In the genomic region with DNA sequence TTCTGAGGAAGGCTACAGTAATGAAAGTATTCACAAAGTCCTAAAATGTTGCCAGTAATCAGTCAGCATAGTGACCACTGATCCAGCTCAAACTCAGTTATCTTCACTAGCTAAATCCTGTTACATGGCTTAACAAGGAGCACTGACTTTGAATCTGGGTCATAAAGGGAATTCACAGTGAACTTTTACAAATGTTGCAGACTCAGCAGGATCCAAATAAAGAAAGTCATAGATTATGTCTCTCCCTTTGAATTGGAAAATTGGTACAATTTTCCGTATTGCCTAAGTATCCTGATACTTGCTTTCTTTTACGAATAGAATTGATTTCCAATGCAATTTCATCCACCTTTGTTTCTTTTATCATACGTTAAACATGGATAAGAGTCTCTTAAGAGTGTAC, we compare ENCODE assay signal across 19 cellular contexts.
DNase-seq lines count a peak whose midpoint lies in the region; ATAC-seq, FAIRE-seq and TF ChIP-seq lines count a peak whose summit lies in the region.
"Had no signal": no experiment of that assay in that cellular context is flagged by ENCODE, and none has a peak within 500 bp of the region (broad histone marks: within the 10 kb centered on the region; RNA-seq: fewer than 3 reads in every experiment).

No MANE protein-coding gene starts in this region.

- in situ Hi-C loops in HepG2 (cut with HindIII; ENCODE audit: extremely low pct_ligation_motif_present, low pct_unique_long_range_greater_than_20kb) = no loop called here

- H3K9me3 ChIP-seq in HepG2 (ENCODE audit: low read length) = peaks cover 90% of the 10 kb centered on the region
- no peaks in the 10 kb centered on the region for H3K9me3 ChIP-seq in right lobe of liver
- H3K9me3 ChIP-seq in endodermal cell (ENCODE audit: control insufficient read depth, low read length) = peaks cover 60% of the 10 kb centered on the region
- H3K9me3 ChIP-seq in Peyer's patch = no peaks in the 10 kb centered on the region

- H3K27ac ChIP-seq in HepG2 (ENCODE audit: extremely low read length, insufficient read depth, low read length) (no peak overlapping the region), right lobe of liver (no peak overlapping the region), endodermal cell (ENCODE audit: low read depth, low read length) (no peak overlapping the region), Peyer's patch (no peak overlapping the region)

- POLR2A ChIA-PET in HepG2 (lab: Yijun Ruan, JAX) = no interaction called here

- H3K27me3 ChIP-seq in HepG2 (ENCODE audit: control insufficient read depth in 1 of 2, insufficient read depth in 2 of 2, low read length in 2 of 2) = no peaks in the 10 kb centered on the region
- H3K27me3 ChIP-seq in right lobe of liver = no peaks in the 10 kb centered on the region
- H3K27me3 ChIP-seq in endodermal cell (ENCODE audit: control insufficient read depth, insufficient read depth, low read length, poor library complexity, severe bottlenecking) = no peaks in the 10 kb centered on the region
- no peaks in the 10 kb centered on the region for H3K27me3 ChIP-seq in Peyer's patch

- peaks cover 21% of the 10 kb centered on the region for H3K4me1 Mint-ChIP-seq in endodermal cell
- H3K4me1 Mint-ChIP-seq: CD4-positive, alpha-beta memory T cell; GM23338; H9 had no signal

- H3K36me3 ChIP-seq in HepG2 (replicated peaks in 1 of 2; ENCODE audit: control insufficient read depth in 1 of 2, insufficient read depth in 2 of 2, low read length in 2 of 2) = no peaks in the 10 kb centered on the region
- H3K36me3 ChIP-seq in right lobe of liver = no peaks in the 10 kb centered on the region
- H3K36me3 ChIP-seq in endodermal cell (ENCODE audit: control insufficient read depth, insufficient read depth, low read length) = no peaks in the 10 kb centered on the region
- no peaks in the 10 kb centered on the region for H3K36me3 ChIP-seq in Peyer's patch

- DNase-seq in HepG2 (ENCODE audit: low spot score) = no peak
- no peak for DNase-seq in right lobe of liver
- peak; percentile 50 for DNase-seq in NCI-H82 treated with DMSO at 0.1 percent for 48 hours (lab: John Stamatoyannopoulos, UW; ENCODE audit: unreplicated experiment)
- DNase-seq in endodermal cell = no peak
- no peak for DNase-seq in Peyer's patch
- DNase-seq: 8988T; C1 segment of cervical spinal cord; Calu3; CD4-positive, alpha-beta memory T cell; COR-L47; DMS79 treated with DMSO at 0.1 percent for 48 hours; GF-D8; H9 had no signal

- no peak for TF ChIP-seq EP300 in HepG2 (IDR thresholded peaks at IDR 0.05; ENCODE audit: low read depth in 2 of 2, low read length in 2 of 2)
- TF ChIP-seq EP300 in HepG2 (CRISPR knock-in tag; IDR thresholded peaks at IDR 0.05; ENCODE audit: borderline replicate concordance) = no peak

- H3K4me1 ChIP-seq in HepG2 (ENCODE audit: insufficient read depth, low read length) = no peaks in the 10 kb centered on the region
- no peaks in the 10 kb centered on the region for H3K4me1 ChIP-seq in right lobe of liver
- H3K4me1 ChIP-seq in endodermal cell (ENCODE audit: control insufficient read depth, insufficient read depth, low read length) = no peaks in the 10 kb centered on the region
- H3K4me1 ChIP-seq in Peyer's patch = no peaks in the 10 kb centered on the region

- H3K9ac ChIP-seq in HepG2 (ENCODE audit: insufficient read depth, low read depth, low read length) (no peak overlapping the region), endodermal cell (ENCODE audit: extremely low read depth, low read length, poor library complexity, severe bottlenecking) (no peak overlapping the region)

- WGBS in HepG2 (ENCODE audit: low lambda C conversion rate) = 23% methylated on average over 3 of the region's 3 CpGs
- WGBS in right lobe of liver (ENCODE audit: insufficient coverage, low coverage, low lambda C conversion rate, missing lambda C conversion rate) = 60% methylated on average over 3 of the region's 3 CpGs
- 74% methylated on average over 2 to 3 of the region's 3 CpGs for WGBS in endodermal cell (ENCODE audit: insufficient coverage in 1 of 2, insufficient read length in 1 of 2), 2 experiments

- H3K4me3 ChIP-seq in HepG2 (replicated peaks in 1 of 3; ENCODE audit: insufficient read depth in 1 of 3, low read depth in 2 of 3, low read length in 3 of 3) (no peak overlapping the region), right lobe of liver (no peak overlapping the region), endodermal cell (ENCODE audit: low read length) (peak overlapping the region; percentile 12), Peyer's patch (no peak overlapping the region)
- H3K4me3 ChIP-seq: GM23338 had no signal

- no peak for ATAC-seq in HepG2
- ATAC-seq in right lobe of liver = no peak
- no peak for ATAC-seq in GM18867 (IDR thresholded peaks at IDR 0.05; ENCODE audit: unreplicated experiment)
- ATAC-seq: GM23338, HCT116 had no signal

- BruUV-seq in HepG2 (replicated peaks; lab: Mats Ljungman, UMichigan) = no TSS peak

- CTCF ChIA-PET in HepG2 (lab: Yijun Ruan, JAX; ENCODE audit: low intra/inter-chr PET ratio, low total read pairs) = no interaction called here

- H2AFZ ChIP-seq in HepG2 (ENCODE audit: low read length) = no peak overlapping the region
- H2AFZ ChIP-seq: GM23338 had no signal

- H4K20me1 ChIP-seq in HepG2 (ENCODE audit: insufficient read depth, low read length) = no peaks in the 10 kb centered on the region

- no peak for TF ChIP-seq RAD21 in HepG2 (CRISPR knock-in tag; IDR thresholded peaks at IDR 0.05)

- peaks cover 3% of the 10 kb centered on the region for H3K27me3 Mint-ChIP-seq in endodermal cell (ENCODE audit: insufficient read depth)
- H3K27me3 Mint-ChIP-seq: CD4-positive, alpha-beta memory T cell had no signal

- no peaks in the 10 kb centered on the region for H3K36me3 Mint-ChIP-seq in endodermal cell (ENCODE audit: low read depth)
- H3K36me3 Mint-ChIP-seq: CD4-positive, alpha-beta memory T cell had no signal

- H3K4me2 ChIP-seq in HepG2 (ENCODE audit: low read depth, low read length) = no peak overlapping the region
- H3K4me2 ChIP-seq: GM23338 had no signal

- no peak for TF ChIP-seq POLR2A in HepG2 (IDR thresholded peaks at IDR 0.05; ENCODE audit: insufficient read depth in 1 of 2, low read depth in 2 of 2, low read length in 2 of 2)
- no peak for TF ChIP-seq POLR2A in right lobe of liver (IDR thresholded peaks at IDR 0.05)
- no peak for TF ChIP-seq POLR2A in Peyer's patch (IDR thresholded peaks at IDR 0.05)

- H3K4me3 Mint-ChIP-seq in endodermal cell = no peak overlapping the region
- H3K4me3 Mint-ChIP-seq: CD4-positive, alpha-beta memory T cell; GM23338; H9 had no signal

- H3K9me3 Mint-ChIP-seq in endodermal cell = no peaks in the 10 kb centered on the region
- H3K9me3 Mint-ChIP-seq: H9 had no signal

- H3K27ac Mint-ChIP-seq in endodermal cell = no peak overlapping the region
- H3K27ac Mint-ChIP-seq: CD4-positive, alpha-beta memory T cell; GM23338; H9 had no signal

- intact Hi-C loops in HepG2 (cut with micrococcal nuclease; ENCODE audit: unreplicated experiment) (no loop called here), right lobe of liver (cut with DNase I) (no loop called here)

- FAIRE-seq in HepG2 (lab: Jason Lieb, UNC) = no peak
- FAIRE-seq: GM12891, GM18507, GM19239 had no signal

- H3K79me2 ChIP-seq in HepG2 (ENCODE audit: insufficient read depth, low read length) = no peaks in the 10 kb centered on the region

- no peak for TF ChIP-seq CTCF in HepG2 (CRISPR knock-in tag; IDR thresholded peaks at IDR 0.05)
- TF ChIP-seq CTCF in right lobe of liver (IDR thresholded peaks at IDR 0.05) = no peak
- no peak for TF ChIP-seq CTCF in endodermal cell (conservative IDR thresholded peaks at IDR 0.05)
- no peak for TF ChIP-seq CTCF in Peyer's patch (IDR thresholded peaks at IDR 0.05)

TF ChIP-seq in HepG2, 621 proteins besides CTCF, POLR2A, EP300 and RAD21 (continues in another document):
- TF ChIP-seq, protein P1, sequence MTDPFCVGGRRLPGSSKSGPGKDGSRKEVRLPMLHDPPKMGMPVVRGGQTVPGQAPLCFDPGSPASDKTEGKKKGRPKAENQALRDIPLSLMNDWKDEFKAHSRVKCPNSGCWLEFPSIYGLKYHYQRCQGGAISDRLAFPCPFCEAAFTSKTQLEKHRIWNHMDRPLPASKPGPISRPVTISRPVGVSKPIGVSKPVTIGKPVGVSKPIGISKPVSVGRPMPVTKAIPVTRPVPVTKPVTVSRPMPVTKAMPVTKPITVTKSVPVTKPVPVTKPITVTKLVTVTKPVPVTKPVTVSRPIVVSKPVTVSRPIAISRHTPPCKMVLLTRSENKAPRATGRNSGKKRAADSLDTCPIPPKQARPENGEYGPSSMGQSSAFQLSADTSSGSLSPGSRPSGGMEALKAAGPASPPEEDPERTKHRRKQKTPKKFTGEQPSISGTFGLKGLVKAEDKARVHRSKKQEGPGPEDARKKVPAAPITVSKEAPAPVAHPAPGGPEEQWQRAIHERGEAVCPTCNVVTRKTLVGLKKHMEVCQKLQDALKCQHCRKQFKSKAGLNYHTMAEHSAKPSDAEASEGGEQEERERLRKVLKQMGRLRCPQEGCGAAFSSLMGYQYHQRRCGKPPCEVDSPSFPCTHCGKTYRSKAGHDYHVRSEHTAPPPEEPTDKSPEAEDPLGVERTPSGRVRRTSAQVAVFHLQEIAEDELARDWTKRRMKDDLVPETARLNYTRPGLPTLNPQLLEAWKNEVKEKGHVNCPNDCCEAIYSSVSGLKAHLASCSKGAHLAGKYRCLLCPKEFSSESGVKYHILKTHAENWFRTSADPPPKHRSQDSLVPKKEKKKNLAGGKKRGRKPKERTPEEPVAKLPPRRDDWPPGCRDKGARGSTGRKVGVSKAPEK (CRISPR knock-in tag; IDR thresholded peaks at IDR 0.05; ENCODE audit: borderline replicate concordance) = no peak
- TF ChIP-seq ATF7-NPFF (CRISPR knock-in tag; IDR thresholded peaks at IDR 0.05; ENCODE audit: low read depth) (no peak), MAFK (conservative IDR thresholded peaks at IDR 0.05 in 1 of 2, IDR thresholded peaks at IDR 0.05 in 1 of 2; ENCODE audit: low read length in 2 of 2) (peak in 1 of 2 experiments; percentile 57; a peak in 3 of 4 replicates), MBNL3 (CRISPR knock-in tag; conservative IDR thresholded peaks at IDR 0.05) (no peak), SIN3B (IDR thresholded peaks at IDR 0.05; ENCODE audit: low read length) (no peak), ZNF589 (CRISPR knock-in tag; conservative IDR thresholded peaks at IDR 0.05) (no peak), PHF8 (CRISPR knock-in tag; IDR thresholded peaks at IDR 0.05) (no peak)
